In the genomic region with DNA sequence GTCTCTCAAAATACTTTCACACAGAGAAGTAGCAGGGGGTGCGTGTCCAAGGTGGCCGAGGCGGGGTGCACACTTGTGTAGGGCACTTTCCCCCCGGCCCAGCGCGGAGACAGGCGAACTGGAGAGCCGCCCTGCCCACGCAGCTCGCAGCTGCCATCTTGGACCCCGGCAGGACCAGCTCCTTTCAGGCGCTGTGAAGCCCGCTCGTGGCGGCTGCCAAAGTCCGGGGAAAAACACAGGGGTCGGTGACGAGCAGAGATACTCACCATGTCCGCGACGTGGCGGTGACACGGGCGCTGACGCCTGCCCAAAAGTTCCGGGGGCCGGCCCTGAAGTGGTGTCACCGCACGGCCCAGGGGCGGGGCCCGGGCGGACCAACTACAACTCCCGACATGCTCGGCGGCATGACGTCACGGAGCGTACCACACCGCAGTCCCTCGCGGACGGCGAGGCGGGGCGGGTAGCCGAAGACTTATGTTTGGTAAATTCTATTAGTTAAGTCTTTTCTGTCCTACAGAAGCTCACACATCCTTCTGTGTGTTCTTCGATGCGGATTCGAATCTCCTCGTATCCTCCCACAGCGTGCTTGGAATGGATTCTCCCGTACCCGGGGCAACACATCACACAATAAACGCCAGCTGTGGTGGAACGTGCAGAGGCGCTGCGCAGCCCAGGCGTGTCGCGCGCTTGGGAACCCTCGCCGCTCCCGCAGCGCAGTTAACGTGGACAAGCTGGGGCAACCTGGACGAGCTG, we compare ENCODE assay signal across 8 cellular contexts. TPM values are rescaled to one million over a fixed set of nuclear protein-coding genes. Genes with fewer than 3 reads are reported as not detected.
DNase-seq lines count a peak whose midpoint lies in the region; ATAC-seq and TF ChIP-seq lines count a peak whose summit lies in the region.

A gene with protein sequence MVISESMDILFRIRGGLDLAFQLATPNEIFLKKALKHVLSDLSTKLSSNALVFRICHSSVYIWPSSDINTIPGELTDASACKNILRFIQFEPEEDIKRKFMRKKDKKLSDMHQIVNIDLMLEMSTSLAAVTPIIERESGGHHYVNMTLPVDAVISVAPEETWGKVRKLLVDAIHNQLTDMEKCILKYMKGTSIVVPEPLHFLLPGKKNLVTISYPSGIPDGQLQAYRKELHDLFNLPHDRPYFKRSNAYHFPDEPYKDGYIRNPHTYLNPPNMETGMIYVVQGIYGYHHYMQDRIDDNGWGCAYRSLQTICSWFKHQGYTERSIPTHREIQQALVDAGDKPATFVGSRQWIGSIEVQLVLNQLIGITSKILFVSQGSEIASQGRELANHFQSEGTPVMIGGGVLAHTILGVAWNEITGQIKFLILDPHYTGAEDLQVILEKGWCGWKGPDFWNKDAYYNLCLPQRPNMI (minus strand): TSS at position 365 of the 753 bp plus-strand sequence. CDS start 96 bp downstream, at position 269.

- H3K4me1 ChIP-seq in right cardiac atrium (ENCODE audit: control insufficient read depth, insufficient read depth, low read length) = peaks cover 5% of the 10 kb centered on the region
- peaks cover 35% of the 10 kb centered on the region for H3K4me1 ChIP-seq in psoas muscle
- H3K4me1 ChIP-seq in urinary bladder (ENCODE audit: insufficient read depth) = no peaks in the 10 kb centered on the region

- WGBS in right cardiac atrium = under 1% methylated on average over 67 of the region's 67 CpGs
- WGBS in psoas muscle, 3 donors = 0 to 1% (median 0%) methylated on average over 62 to 67 of the region's 67 CpGs
- under 1% methylated on average over 67 of the region's 67 CpGs for WGBS in urinary bladder

- H3K4me3 ChIP-seq in right cardiac atrium (ENCODE audit: low read length) (peak within 1 kb of the TSS; percentile 73), psoas muscle (peak within 1 kb of the TSS; percentile 96), urinary bladder (ENCODE audit: low read depth, low read length) (peak within 1 kb of the TSS; percentile 51)

- DNase-seq in NCI-H1694 (lab: John Stamatoyannopoulos, UW) = peak; percentile 66
- DNase-seq in anterior cingulate cortex (lab: John Stamatoyannopoulos, UW) = peak; percentile 32 to 96 (median 86)
- peak; percentile 92 to 96 (median 95) for DNase-seq in right cardiac atrium
- DNase-seq in psoas muscle = peak; percentile 89 to 95

- ATAC-seq in GM18502 (IDR thresholded peaks at IDR 0.05; ENCODE audit: poor library complexity, unreplicated experiment) (peak; percentile 94), HG02885 (IDR thresholded peaks at IDR 0.05; ENCODE audit: poor library complexity, unreplicated experiment) (peak; percentile 93), right cardiac atrium (peak; percentile 97), psoas muscle (peak; percentile 95 to 97 (median 96))

- H3K27ac ChIP-seq in right cardiac atrium (ENCODE audit: low read length) (peak within 1 kb of the TSS; percentile 52), psoas muscle (peak within 1 kb of the TSS; percentile 96), urinary bladder (ENCODE audit: low read depth) (peak within 1 kb of the TSS; percentile 96)

- no peaks in the 10 kb centered on the region for H3K9me3 ChIP-seq in right cardiac atrium (ENCODE audit: control insufficient read depth, low read length)
- no peaks in the 10 kb centered on the region for H3K9me3 ChIP-seq in psoas muscle

- no peak for TF ChIP-seq CTCF in psoas muscle (IDR thresholded peaks at IDR 0.05)

- no peaks in the 10 kb centered on the region for H3K27me3 ChIP-seq in right cardiac atrium (ENCODE audit: control insufficient read depth, insufficient read depth)
- no peaks in the 10 kb centered on the region for H3K27me3 ChIP-seq in psoas muscle (ENCODE audit: insufficient read depth in 3 of 3, low read length in 2 of 3)

- peaks cover 0 to 19% of the 10 kb centered on the region in 2 donors for H3K36me3 ChIP-seq in psoas muscle (ENCODE audit: insufficient read depth in 1 of 2, low read depth in 1 of 2)
- no peaks in the 10 kb centered on the region for H3K36me3 ChIP-seq in urinary bladder (ENCODE audit: insufficient read depth)

- intact Hi-C loops in T-helper 2 cell treated with Interferon-gamma antibody and Interleukin-4, amounts not matched to agents 100 ng/mL and 5 ng/mL, for 36 hours (cut with micrococcal nuclease) = loop anchor here (1.0 to 10.0 kb wide), 8 partner anchors 29 to 1981 kb away; a partner anchor contains a TSS
- intact Hi-C loops in right cardiac atrium (cut with DNase I) (no loop called here), psoas muscle (cut with DNase I) (loop anchor here (5.0 kb wide), 1 partner anchor 42 kb away; no protein-coding TSS in a partner anchor)

RNA-seq across cellular contexts. Expression of the gene that starts here (rescaled TPM):
- 18.0 and 23.5 TPM in 2 replicates for total RNA-seq in T-helper 2 cell treated with Interferon-gamma antibody and Interleukin-4, amounts not matched to agents 100 ng/mL and 5 ng/mL, for 36 hours
- total RNA-seq in right cardiac atrium (10 to 100 TPM; 45.5 to 56.9 (median 52.2) TPM), psoas muscle (10 to 100 TPM; 32.1 to 45.5 (median 41.4) TPM), urinary bladder (77.2 TPM)
- polyA plus RNA-seq in right cardiac atrium (34.3 TPM), psoas muscle (10 to 100 TPM; 22.5 to 33.8 (median 31.4) TPM), urinary bladder (36.4 TPM)

Comparison
In these comparisons a context has a peak if more than half of its experiments do, and no peak if none do; other contexts are left out.
1. Peak in every context shown above with its lines: DNase-seq, ATAC-seq, H3K4me3 ChIP-seq and H3K27ac ChIP-seq.
2. intact Hi-C loops: an anchor here in T-helper 2 cell treated with Interferon-gamma antibody and Interleukin-4, amounts not matched to agents 100 ng/mL and 5 ng/mL, for 36 hours (1.0 to 10.0 kb wide) and psoas muscle (5.0 kb wide); none called in right cardiac atrium.